25 cellular contexts compared by ENCODE assay signal in genomic region chr16:50839356-50839755, GRCh38.
DNase-seq lines count a peak whose midpoint lies in the region; ATAC-seq, FAIRE-seq and TF ChIP-seq lines count a peak whose summit lies in the region.
"Had no signal": no experiment of that assay in that cellular context is flagged by ENCODE, and none has a peak within 500 bp of the region (broad histone marks: within the 10 kb centered on the region; RNA-seq: fewer than 3 reads in every experiment).

No MANE protein-coding gene starts in this region.

- H3K4me3 ChIP-seq in right lobe of liver, result no peak overlapping the region
- H3K4me3 ChIP-seq in A673 (ENCODE audit: low read depth, low read length, poor library complexity, severe bottlenecking), result no peak overlapping the region
- H3K4me3 ChIP-seq: BLaER1 had no signal

- no TSS peak for BruUV-seq in A673 (replicated peaks; lab: Mats Ljungman, UMichigan)

- DNase-seq in activated CD8-positive, alpha-beta memory T cell treated with anti-CD3 and anti-CD28 coated beads, Interleukin-2, amount 50 U/mL, for 48 hours, result peak; percentile 33
- no peak for DNase-seq in activated CD8-positive, alpha-beta memory T cell treated with anti-CD3 and anti-CD28 coated beads, Interleukin-2, amount 50 U/mL, for 4 hours
- peak; percentile 11 for DNase-seq in ecto neural progenitor cell (ENCODE audit: low spot score)
- DNase-seq in right lobe of liver, result no peak
- no peak for DNase-seq in urothelium cell line (ENCODE audit: low spot score)
- no peak for DNase-seq in A673 (ENCODE audit: low spot score)
- DNase-seq in progenitor cell of endocrine pancreas (ENCODE audit: low spot score, unreplicated experiment), result no peak
- no peak for DNase-seq in NCI-H1105 (lab: John Stamatoyannopoulos, UW)
- DNase-seq: 8988T; CD4-positive, CD25-positive, alpha-beta regulatory T cell; DMS153; DND-41; H7; IMR-90; KG1; MM.1S; NCI-H1417; NCI-H1694; NCI-H2029 treated with DMSO at 0.1 percent for 48 hours; NCI-H2227 treated with DMSO at 0.1 percent for 48 hours; NCI-H526 treated with DMSO at 0.1 percent for 48 hours; SHP77 had no signal

- H3K4me3 Mint-ChIP-seq in progenitor cell of endocrine pancreas (ENCODE audit: low read depth), result no peak overlapping the region

- H3K27me3 ChIP-seq in right lobe of liver, result no peaks in the 10 kb centered on the region
- H3K27me3 ChIP-seq in A673 (replicated peaks; ENCODE audit: insufficient read depth, low read depth, low read length, poor library complexity), result peaks cover 34% of the 10 kb centered on the region
- H3K27me3 ChIP-seq: BLaER1 had no signal

- H3K27ac Mint-ChIP-seq in progenitor cell of endocrine pancreas, result no peak overlapping the region
- H3K27ac Mint-ChIP-seq: CD4-positive, CD25-positive, alpha-beta regulatory T cell had no signal

- ATAC-seq in right lobe of liver, result no peak

- no peak for TF ChIP-seq CTCF in right lobe of liver (IDR thresholded peaks at IDR 0.05)
- no peak for TF ChIP-seq CTCF in A673 (conservative IDR thresholded peaks at IDR 0.05; ENCODE audit: low read depth, low read length)
- TF ChIP-seq CTCF in progenitor cell of endocrine pancreas (IDR thresholded peaks at IDR 0.05; ENCODE audit: unreplicated experiment), result no peak

- no peaks in the 10 kb centered on the region for H3K36me3 ChIP-seq in right lobe of liver
- no peaks in the 10 kb centered on the region for H3K36me3 ChIP-seq in A673 (ENCODE audit: insufficient read depth, low read length, poor library complexity, severe bottlenecking)
- H3K36me3 ChIP-seq: BLaER1 had no signal

- WGBS in right lobe of liver (ENCODE audit: insufficient coverage, low coverage, low lambda C conversion rate, missing lambda C conversion rate), result 97% methylated on average over 4 of the region's 5 CpGs

- POLR2A ChIA-PET in A673 (lab: Charles Lee; ENCODE audit: low non-redundant PET), result no interaction called here

- H3K27me3 Mint-ChIP-seq in progenitor cell of endocrine pancreas, result peaks cover 49% of the 10 kb centered on the region
- H3K27me3 Mint-ChIP-seq: CD4-positive, CD25-positive, alpha-beta regulatory T cell had no signal

- no peaks in the 10 kb centered on the region for H3K36me3 Mint-ChIP-seq in progenitor cell of endocrine pancreas (ENCODE audit: insufficient read depth)

- FAIRE-seq in urothelium cell line (lab: Jason Lieb, UNC), result peak; percentile 92
- FAIRE-seq: GM18507 had no signal

- intact Hi-C loops in right lobe of liver (cut with DNase I) (no loop called here), A673 (cut with micrococcal nuclease; ENCODE audit: unreplicated experiment) (no loop called here)

- H3K9me3 ChIP-seq in right lobe of liver, result no peaks in the 10 kb centered on the region
- no peaks in the 10 kb centered on the region for H3K9me3 ChIP-seq in A673 (ENCODE audit: low read depth, low read length, poor library complexity, severe bottlenecking)
- H3K9me3 ChIP-seq: BLaER1 had no signal

- H3K4me1 Mint-ChIP-seq in progenitor cell of endocrine pancreas (ENCODE audit: low read depth), result peaks cover 12% of the 10 kb centered on the region

- H3K9me3 Mint-ChIP-seq in progenitor cell of endocrine pancreas (ENCODE audit: low read depth), result no peaks in the 10 kb centered on the region
- H3K9me3 Mint-ChIP-seq: CD4-positive, CD25-positive, alpha-beta regulatory T cell had no signal

- TF ChIP-seq POLR2A in right lobe of liver (IDR thresholded peaks at IDR 0.05), result no peak

- H3K27ac ChIP-seq in right lobe of liver, result peak overlapping the region in 2 of 3 donors; percentile 62 to 87
- H3K27ac ChIP-seq in A673 (ENCODE audit: low read depth, low read length, poor library complexity, severe bottlenecking), result no peak overlapping the region
- H3K27ac ChIP-seq: BLaER1, RWPE1 had no signal

- CTCF ChIA-PET in A673 (lab: Charles Lee), result no interaction called here

- peaks cover 0 to 59% (median 22%) of the 10 kb centered on the region in 4 donors for H3K4me1 ChIP-seq in right lobe of liver
- no peaks in the 10 kb centered on the region for H3K4me1 ChIP-seq in A673 (ENCODE audit: insufficient read depth, low read length, poor library complexity, severe bottlenecking)
- H3K4me1 ChIP-seq: BLaER1 had no signal

Comparison
In these comparisons a context has a peak if more than half of its experiments do, and no peak if none do; other contexts are left out.
1. DNase-seq: peak in activated CD8-positive, alpha-beta memory T cell treated with anti-CD3 and anti-CD28 coated beads, Interleukin-2, amount 50 U/mL, for 48 hours (single experiment) and ecto neural progenitor cell (single experiment); none in activated CD8-positive, alpha-beta memory T cell treated with anti-CD3 and anti-CD28 coated beads, Interleukin-2, amount 50 U/mL, for 4 hours (single experiment), right lobe of liver (0 of 3), urothelium cell line (single experiment), A673 (single experiment), progenitor cell of endocrine pancreas (single experiment) and NCI-H1105 (single experiment).